8 cellular contexts compared by ENCODE assay signal in the genomic region with DNA sequence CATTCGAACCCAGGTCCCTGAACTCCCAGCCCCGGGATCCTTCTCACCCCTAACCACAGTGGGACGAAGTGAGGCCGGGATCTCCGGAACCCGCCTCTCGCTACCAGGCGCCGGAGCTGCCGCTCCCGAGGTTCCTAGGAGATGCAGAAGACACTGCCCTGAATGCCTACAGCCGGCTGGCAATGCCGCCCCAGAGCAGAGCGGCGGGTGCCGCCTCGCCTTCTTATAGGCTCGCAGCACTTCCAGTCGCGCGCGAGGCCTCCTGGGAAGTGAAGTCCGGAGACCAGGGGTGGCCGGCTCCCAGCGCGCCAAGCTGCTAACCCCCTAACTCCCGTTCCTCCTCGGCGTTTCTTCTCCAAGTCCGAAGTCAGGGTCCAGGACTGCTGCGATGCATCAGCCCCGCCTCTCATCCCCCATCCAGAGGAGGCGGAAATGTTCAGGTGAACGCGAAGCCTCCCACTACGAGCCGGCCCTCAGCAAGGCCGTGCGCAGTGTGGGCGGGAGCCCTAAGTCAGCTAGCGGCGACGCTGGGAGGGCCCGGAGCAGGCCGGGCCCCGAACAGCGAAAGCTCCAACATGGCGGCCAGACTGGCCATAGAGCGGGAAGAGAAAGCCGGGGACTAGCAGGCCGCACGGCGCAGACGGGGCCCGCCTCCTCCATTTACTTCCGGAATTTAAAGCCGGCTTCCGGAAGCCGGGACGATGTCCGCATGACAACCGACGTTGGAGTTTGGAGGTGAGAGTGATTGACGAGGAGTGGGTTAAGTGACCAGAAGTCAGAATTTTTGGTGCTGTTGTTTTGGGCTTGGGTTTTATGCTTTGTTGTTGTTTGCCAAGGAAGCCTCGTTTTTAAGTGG. TPM values are rescaled to one million over a fixed set of nuclear protein-coding genes. Genes with fewer than 3 reads are reported as not detected.
DNase-seq lines count a peak whose midpoint lies in the region; TF ChIP-seq lines count a peak whose summit lies in the region.

A gene with protein sequence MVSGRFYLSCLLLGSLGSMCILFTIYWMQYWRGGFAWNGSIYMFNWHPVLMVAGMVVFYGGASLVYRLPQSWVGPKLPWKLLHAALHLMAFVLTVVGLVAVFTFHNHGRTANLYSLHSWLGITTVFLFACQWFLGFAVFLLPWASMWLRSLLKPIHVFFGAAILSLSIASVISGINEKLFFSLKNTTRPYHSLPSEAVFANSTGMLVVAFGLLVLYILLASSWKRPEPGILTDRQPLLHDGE (minus strand): TSS at position 197 of the 856 bp plus-strand sequence. CDS start 5,169 bp downstream, outside the sequence.
A gene (plus strand): TSS at position 689 of the 856 bp plus-strand sequence. CDS start 2,017 bp downstream, outside the sequence.

- TF ChIP-seq CTCF in neural cell (IDR thresholded peaks at IDR 0.05; ENCODE audit: poor library complexity, severe bottlenecking) = no peak
- no peak for TF ChIP-seq CTCF in stomach (IDR thresholded peaks at IDR 0.05)

- H3K4me2 ChIP-seq in neural cell (ENCODE audit: low read length) = peak within 1 kb of the TSS; percentile 90

- H2AFZ ChIP-seq in neural cell (ENCODE audit: low read depth, low read length) = peak within 1 kb of the TSS; percentile 96

- DNase-seq in EH (ENCODE audit: low read depth) (peak; percentile 94), GOT3 (lab: John Stamatoyannopoulos, UW) (peak; percentile 69), LoVo (ENCODE audit: low spot score) (peak; percentile 94), SHP77 (lab: John Stamatoyannopoulos, UW) (peak; percentile 89 to 94), fibroblast of the conjunctiva (ENCODE audit: low read depth) (peak; percentile 90), stomach (peak; percentile 93)
- peak; percentile 96 for DNase-seq in activated effector memory CD4-positive, alpha-beta T cell treated with anti-CD3 and anti-CD28 coated beads, Interleukin-2, amount 50 U/mL, for 16 hours

- peak in 2 of 4 donors; percentile 34 to 53 for TF ChIP-seq POLR2A in stomach (IDR thresholded peaks at IDR 0.05)

- no peaks in the 10 kb centered on the region for H3K9me2 ChIP-seq in neural cell (ENCODE audit: insufficient read depth, low read length)

- no peaks in the 10 kb centered on the region for H3F3A ChIP-seq in neural cell (ENCODE audit: insufficient read depth, low read length, poor library complexity, severe bottlenecking)

- peak; percentile 20 for TF ChIP-seq RAD21 in neural cell (conservative IDR thresholded peaks at IDR 0.05)

- peaks cover 24% of the 10 kb centered on the region for H3K79me2 ChIP-seq in neural cell (replicated peaks; ENCODE audit: insufficient read depth, low read length)

- 0 to 1% (median 0%) methylated on average over 50 to 65 of the region's 65 CpGs for WGBS in stomach, 5 donors

- H3K4me3 ChIP-seq in neural cell (ENCODE audit: low read length) = peak within 1 kb of the TSS; percentile 97
- H3K4me3 ChIP-seq in stomach = peak within 1 kb of the TSS; percentile 63 to 80 (median 70)

- intact Hi-C loops in stomach (cut with DNase I; ENCODE audit: low total_unique reads) = no loop called here

- H3K4me1 ChIP-seq in stomach = peaks cover 21 to 49% (median 33%) of the 10 kb centered on the region in 4 donors

- H3K36me3 ChIP-seq in neural cell (ENCODE audit: insufficient read depth, low read length) (no peaks in the 10 kb centered on the region), stomach (peaks cover 27 to 33% (median 30%) of the 10 kb centered on the region in 4 donors)

- TF ChIP-seq EP300 in neural cell (conservative IDR thresholded peaks at IDR 0.05; ENCODE audit: poor library complexity, severe bottlenecking) = peak; percentile 60
- TF ChIP-seq EP300 in stomach (IDR thresholded peaks at IDR 0.05) = no peak

- H3K27ac ChIP-seq in neural cell (ENCODE audit: low read length) (peak within 1 kb of the TSS; percentile 100), stomach (peak within 1 kb of the TSS; percentile 91 to 99 (median 98))

- H3K9ac ChIP-seq in neural cell (ENCODE audit: low read length) = peak within 1 kb of the TSS; percentile 100

- H3K27me3 ChIP-seq in neural cell (ENCODE audit: insufficient read depth, low read depth, low read length) (no peaks in the 10 kb centered on the region), stomach (no peaks in the 10 kb centered on the region)

- H3K9me3 ChIP-seq in neural cell (ENCODE audit: low read length) (no peaks in the 10 kb centered on the region), stomach (no peaks in the 10 kb centered on the region)

- H4K20me1 ChIP-seq in neural cell (ENCODE audit: insufficient read depth) = no peaks in the 10 kb centered on the region

TF ChIP-seq in neural cell, 6 proteins besides CTCF, POLR2A, EP300 and RAD21:
- TF ChIP-seq POLR2AphosphoS5 (IDR thresholded peaks at IDR 0.05) (peak; percentile 83), TAF1 (IDR thresholded peaks at IDR 0.05; ENCODE audit: low read depth) (peak; percentile 74), EZH2 (IDR thresholded peaks at IDR 0.05; ENCODE audit: borderline replicate concordance, insufficient read depth, low read length, poor library complexity, severe bottlenecking) (no peak), MXI1 (conservative IDR thresholded peaks at IDR 0.05; ENCODE audit: poor library complexity, severe bottlenecking) (peak; percentile 86)
- TF ChIP-seq, protein P1, sequence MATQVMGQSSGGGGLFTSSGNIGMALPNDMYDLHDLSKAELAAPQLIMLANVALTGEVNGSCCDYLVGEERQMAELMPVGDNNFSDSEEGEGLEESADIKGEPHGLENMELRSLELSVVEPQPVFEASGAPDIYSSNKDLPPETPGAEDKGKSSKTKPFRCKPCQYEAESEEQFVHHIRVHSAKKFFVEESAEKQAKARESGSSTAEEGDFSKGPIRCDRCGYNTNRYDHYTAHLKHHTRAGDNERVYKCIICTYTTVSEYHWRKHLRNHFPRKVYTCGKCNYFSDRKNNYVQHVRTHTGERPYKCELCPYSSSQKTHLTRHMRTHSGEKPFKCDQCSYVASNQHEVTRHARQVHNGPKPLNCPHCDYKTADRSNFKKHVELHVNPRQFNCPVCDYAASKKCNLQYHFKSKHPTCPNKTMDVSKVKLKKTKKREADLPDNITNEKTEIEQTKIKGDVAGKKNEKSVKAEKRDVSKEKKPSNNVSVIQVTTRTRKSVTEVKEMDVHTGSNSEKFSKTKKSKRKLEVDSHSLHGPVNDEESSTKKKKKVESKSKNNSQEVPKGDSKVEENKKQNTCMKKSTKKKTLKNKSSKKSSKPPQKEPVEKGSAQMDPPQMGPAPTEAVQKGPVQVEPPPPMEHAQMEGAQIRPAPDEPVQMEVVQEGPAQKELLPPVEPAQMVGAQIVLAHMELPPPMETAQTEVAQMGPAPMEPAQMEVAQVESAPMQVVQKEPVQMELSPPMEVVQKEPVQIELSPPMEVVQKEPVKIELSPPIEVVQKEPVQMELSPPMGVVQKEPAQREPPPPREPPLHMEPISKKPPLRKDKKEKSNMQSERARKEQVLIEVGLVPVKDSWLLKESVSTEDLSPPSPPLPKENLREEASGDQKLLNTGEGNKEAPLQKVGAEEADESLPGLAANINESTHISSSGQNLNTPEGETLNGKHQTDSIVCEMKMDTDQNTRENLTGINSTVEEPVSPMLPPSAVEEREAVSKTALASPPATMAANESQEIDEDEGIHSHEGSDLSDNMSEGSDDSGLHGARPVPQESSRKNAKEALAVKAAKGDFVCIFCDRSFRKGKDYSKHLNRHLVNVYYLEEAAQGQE (IDR thresholded peaks at IDR 0.05; ENCODE audit: borderline replicate concordance) = peak; percentile 76

RNA-seq across cellular contexts. Expression of the first gene that starts in this region (rescaled TPM):
- polyA plus RNA-seq in neural cell = 36.3 and 44.6 TPM in 2 replicates
- polyA minus RNA-seq in neural cell = 22.5 and 27.3 TPM in 2 replicates
- total RNA-seq in stomach = 100 to 1,000 TPM in 1 of 5 donors, 10 to 100 TPM in 4; 13.4 to 106 (median 22.2) TPM
- polyA plus RNA-seq in stomach = 10 to 100 TPM; 14.5 to 21.4 (median 20.3) TPM

RNA-seq across cellular contexts. Expression of the second gene that starts in this region (rescaled TPM):
- 19.6 and 38.9 TPM in 2 replicates for polyA plus RNA-seq in neural cell
- polyA minus RNA-seq in neural cell = 40.3 and 53.3 TPM in 2 replicates
- 100 to 1,000 TPM in 1 of 5 donors, 10 to 100 TPM in 4; 12.2 to 190 (median 24.4) TPM for total RNA-seq in stomach
- 10 to 100 TPM; 18.5 to 43.0 (median 22.3) TPM for polyA plus RNA-seq in stomach

Comparison
In these comparisons a context has a peak if more than half of its experiments do, and no peak if none do; other contexts are left out.
1. Peak in every context shown above with its lines: DNase-seq, H3K4me3 ChIP-seq and H3K27ac ChIP-seq.